1 cellular context compared by ENCODE assay signal in genomic region chr3:146157325-146158060, GRCh38.
TF ChIP-seq lines count a peak whose summit lies in the region.

No MANE protein-coding gene starts in this region.

TF ChIP-seq in HepG2, 621 proteins besides CTCF, POLR2A, EP300 and RAD21:
- TF ChIP-seq RBFOX2 (IDR thresholded peaks at IDR 0.05; ENCODE audit: low read depth, low read length) (peak; percentile 53), MLLT10 (CRISPR knock-in tag; IDR thresholded peaks at IDR 0.05) (no peak)
